Comparison of ENCODE assay signal across 25 cellular contexts in genomic region chr15:42053914-42054313, GRCh38. TPM values are rescaled to one million over a fixed set of nuclear protein-coding genes. Genes with fewer than 3 reads are reported as not detected.
"Had no signal": no experiment of that assay in that cellular context is flagged by ENCODE, and none has a peak within 500 bp of the region (broad histone marks: within the 10 kb centered on the region; RNA-seq: fewer than 3 reads in every experiment).

No MANE protein-coding gene starts in this region.

- H3K9ac ChIP-seq: neural progenitor cell had no signal

- H3K9me3 ChIP-seq: esophagus muscularis mucosa, ovary, suprapubic skin, upper lobe of left lung had no signal

- H3K27ac ChIP-seq: esophagus muscularis mucosa, neural progenitor cell, ovary, suprapubic skin, WERI-Rb-1 had no signal

- FAIRE-seq: colon had no signal

- H3K36me3 ChIP-seq: esophagus muscularis mucosa, neural progenitor cell, ovary, suprapubic skin, upper lobe of left lung, WERI-Rb-1 had no signal

- ATAC-seq: activated T-cell treated with anti-CD3 and anti-CD28 coated beads, Interleukin-2, amount 50 U/mL, for 4 hours; SK-N-SH treated with all-trans-retinoic acid at 6 μM for 48 hours had no signal

- H3K4me1 ChIP-seq: neural progenitor cell had no signal

- DNase-seq: activated CD4-positive, alpha-beta memory T cell treated with anti-CD3 and anti-CD28 coated beads for 36 hours; activated effector memory CD4-positive, alpha-beta T cell treated with Interleukin-2 at 50 U/mL for 16 hours; activated naive CD4-positive, alpha-beta T cell treated with anti-CD3 and anti-CD28 coated beads, Interleukin-2, amount 50 U/mL, for 16 hours; activated T-cell treated with anti-CD3 and anti-CD28 coated beads, Interleukin-2, amount 50 U/mL, for 4 hours; caudate nucleus; effector CD4-positive, alpha-beta T cell; hippocampal formation; naive B cell; ovary; retina; stimulated activated CD4-positive, alpha-beta T cell treated with anti-CD3 and anti-CD28 coated beads, Interleukin-15, amount 100 ng/mL, for 24 hours; stimulated activated CD4-positive, alpha-beta T cell treated with anti-CD3 and anti-CD28 coated beads, Interleukin-4, amount 100 ng/mL, for 1 hour; stimulated activated naive CD4-positive, alpha-beta T cell; WERI-Rb-1 had no signal

- H3K27me3 ChIP-seq: ovary, upper lobe of left lung had no signal

- H3K4me3 ChIP-seq: esophagus muscularis mucosa, neural progenitor cell, ovary, suprapubic skin, upper lobe of left lung had no signal

RNA-seq across cellular contexts. Expression of gene PLA2G4E, which starts 33.1 kb away (rescaled TPM):
- total RNA-seq: activated CD4-positive, alpha-beta memory T cell treated with anti-CD3 and anti-CD28 coated beads for 36 hours; activated T-cell treated with anti-CD3 and anti-CD28 coated beads, Interleukin-2, amount 50 U/mL, for 4 hours; esophagus muscularis mucosa; glomerular endothelial cell; kidney epithelial cell; lung microvascular endothelial cell; mononuclear cell had no signal
- polyA plus RNA-seq: adipose tissue had no signal

RNA-seq across cellular contexts. Expression of gene PLA2G4D, which starts 40.4 kb away (rescaled TPM):
- total RNA-seq: activated CD4-positive, alpha-beta memory T cell treated with anti-CD3 and anti-CD28 coated beads for 36 hours; activated T-cell treated with anti-CD3 and anti-CD28 coated beads, Interleukin-2, amount 50 U/mL, for 4 hours; esophagus muscularis mucosa; glomerular endothelial cell; kidney epithelial cell; lung microvascular endothelial cell; mononuclear cell; upper lobe of left lung had no signal
- polyA plus RNA-seq: ovary had no signal
